Comparison of ENCODE assay signal across 8 cellular contexts in the genomic region with DNA sequence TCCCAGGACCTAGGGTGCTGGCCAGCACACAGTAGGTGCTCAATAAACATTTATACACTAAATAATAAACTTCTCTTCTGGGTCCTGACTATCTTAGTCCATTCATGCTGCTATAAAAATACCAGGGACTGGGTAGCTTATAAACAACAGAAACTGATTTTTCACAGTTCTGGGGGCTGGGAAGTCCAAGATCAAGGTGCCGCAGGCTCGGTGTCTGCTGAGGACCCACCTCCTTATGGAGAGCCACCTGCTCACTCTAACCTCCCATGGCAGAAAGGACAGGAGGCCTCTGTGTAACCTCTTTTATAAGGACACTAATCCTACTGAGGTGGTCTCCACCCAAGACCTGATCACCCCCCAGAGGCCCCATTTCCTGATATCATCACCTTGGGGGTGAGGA.
"Had no signal": no experiment of that assay in that cellular context is flagged by ENCODE, and none has a peak within 500 bp of the region (broad histone marks: within the 10 kb centered on the region; RNA-seq: fewer than 3 reads in every experiment).

No MANE protein-coding gene starts in this region.

- ATAC-seq: GM12878 had no signal

- FAIRE-seq: G401.6, GM12878, GM12891, GM12892, GM18507, GM19239 had no signal

- DNase-seq: GDM1, GF-D8 had no signal

- H3K4me3 ChIP-seq: GM12878 had no signal
